Comparison of ENCODE assay signal across 8 cellular contexts in the genomic region with DNA sequence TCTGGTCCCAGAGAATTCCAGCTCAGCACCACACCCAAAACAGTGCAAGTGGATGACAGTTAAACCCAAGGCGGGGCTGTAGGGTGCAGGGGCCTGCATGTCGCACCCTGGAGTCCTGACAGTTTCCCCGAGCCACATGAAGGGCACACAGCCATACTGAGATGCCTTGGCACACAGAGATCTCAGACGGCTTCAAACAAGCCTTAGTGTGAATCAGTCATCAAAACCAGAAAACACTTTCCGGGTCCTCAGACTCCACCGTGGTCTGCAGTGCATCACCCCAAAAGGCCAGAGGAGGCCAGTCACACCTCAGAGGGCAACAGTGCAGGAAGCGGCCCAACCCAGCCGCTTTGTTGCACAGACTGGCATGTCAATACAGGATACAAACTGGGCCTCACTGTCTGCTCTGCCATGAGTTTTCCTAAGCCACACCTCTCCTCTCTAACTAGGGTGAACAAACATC.
DNase-seq lines count a peak whose midpoint lies in the region; ATAC-seq and TF ChIP-seq lines count a peak whose summit lies in the region.

No MANE protein-coding gene starts in this region.

- H3K27me3 Mint-ChIP-seq in nephron progenitor cell (ENCODE audit: low read depth, poor library complexity) = peaks cover 11% of the 10 kb centered on the region

- TF ChIP-seq CTCF in nephron progenitor cell (IDR thresholded peaks at IDR 0.05) (no peak), foreskin fibroblast (IDR thresholded peaks at IDR 0.05; ENCODE audit: low read depth, low read length) (no peak)

- H3K36me3 Mint-ChIP-seq in nephron progenitor cell (ENCODE audit: low read depth) = no peaks in the 10 kb centered on the region

- H3K4me1 Mint-ChIP-seq in nephron progenitor cell = no peaks in the 10 kb centered on the region

- H3K4me3 ChIP-seq in foreskin fibroblast (ENCODE audit: low read depth in 1 of 2, low read length in 2 of 2) = no peak overlapping the region

- peak overlapping the region; percentile 58 for H3K27ac ChIP-seq in epithelial cell of prostate

- DNase-seq in T-helper 2 cell (peak in 3 of 5 experiments; percentile 26 to 92 (median 43)), epithelial cell of prostate (ENCODE audit: low read depth, low spot score) (no peak), islet precursor cell (no peak), nephron progenitor cell (no peak), foreskin fibroblast (no peak)
- peak; percentile 77 for DNase-seq in stimulated activated CD4-positive, alpha-beta T cell treated with anti-CD3 and anti-CD28 coated beads, Interleukin-1b, Interleukin-23, amount 100 ng/mL, for 48 hours

- peak; percentile 20 for ATAC-seq in GM18858 (IDR thresholded peaks at IDR 0.05; ENCODE audit: unreplicated experiment)
- peak; percentile 32 for ATAC-seq in HG03064 (IDR thresholded peaks at IDR 0.05; ENCODE audit: low read depth, unreplicated experiment)

- H3K4me3 Mint-ChIP-seq in nephron progenitor cell = no peak overlapping the region

- H3K27ac Mint-ChIP-seq in nephron progenitor cell = no peak overlapping the region

- peaks cover 13% of the 10 kb centered on the region for H3K9me3 Mint-ChIP-seq in nephron progenitor cell

Comparison
In these comparisons a context has a peak if more than half of its experiments do, and no peak if none do; other contexts are left out.
1. DNase-seq: peak in T-helper 2 cell (3 of 5) and stimulated activated CD4-positive, alpha-beta T cell treated with anti-CD3 and anti-CD28 coated beads, Interleukin-1b, Interleukin-23, amount 100 ng/mL, for 48 hours (single experiment); none in epithelial cell of prostate (single experiment), islet precursor cell (single experiment), nephron progenitor cell (single experiment) and foreskin fibroblast (0 of 2).